ENCODE assay signal across 8 cellular contexts in the genomic region with DNA sequence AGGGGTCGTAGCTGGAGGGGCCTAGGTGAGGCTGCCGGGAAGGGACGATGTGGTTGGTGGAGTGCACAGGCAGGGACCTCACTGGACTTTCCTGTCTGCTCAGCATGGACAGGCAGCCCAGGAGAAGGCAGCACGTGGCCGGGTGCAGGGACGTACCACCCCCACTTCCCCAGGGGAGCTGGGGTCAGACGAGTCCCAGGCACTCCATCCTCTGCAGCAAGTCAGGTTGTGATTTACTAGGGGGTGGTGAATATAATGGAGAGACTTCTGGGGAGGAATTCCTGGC. TPM values are rescaled to one million over a fixed set of nuclear protein-coding genes. Genes with fewer than 3 reads are reported as not detected.
A peak's percentile ranks its signal among the peaks of the same experiment; 100 is the strongest.
DNase-seq lines count a peak whose midpoint lies in the region; ATAC-seq and TF ChIP-seq lines count a peak whose summit lies in the region.

No MANE protein-coding gene starts in this region.

- TF ChIP-seq EP300 in SK-N-SH (IDR thresholded peaks at IDR 0.05; ENCODE audit: borderline replicate concordance in 1 of 2, low read depth in 1 of 2, low read length in 1 of 2): no peak

- peaks cover 4 to 20% of the 10 kb centered on the region in 2 experiments for H3K36me3 ChIP-seq in SK-N-SH (replicated peaks in 1 of 2; ENCODE audit: control insufficient read depth in 1 of 2, insufficient read depth in 2 of 2, low read length in 1 of 2)

- H3K9me3 Mint-ChIP-seq in activated T-helper 17 cell treated with anti-CD3 and anti-CD28 coated beads, Interleukin-2, amount 50 U/mL, for 72 hours: no peaks in the 10 kb centered on the region
- H3K9me3 Mint-ChIP-seq in stimulated activated naive CD8-positive, alpha-beta T cell treated with anti-CD3 and anti-CD28 coated beads, Interleukin-15, amount 100 ng/mL, for 72 hours: peaks cover under 1 to 22% of the 10 kb centered on the region in 2 donors

- peaks cover 10 to 30% of the 10 kb centered on the region in 2 experiments; a peak in 3 of 4 replicates for H3K4me1 ChIP-seq in SK-N-SH (ENCODE audit: control insufficient read depth in 1 of 2, insufficient read depth in 2 of 2, low read depth in 1 of 2, low read length in 1 of 2)

- no peak for ATAC-seq in SK-N-SH treated with all-trans-retinoic acid at 6 μM for 48 hours
- ATAC-seq in activated T-helper 17 cell treated with anti-CD3 and anti-CD28 coated beads, Interleukin-2, amount 50 U/mL, for 72 hours (replicated peaks): no peak
- no peak for ATAC-seq in stimulated activated naive CD8-positive, alpha-beta T cell treated with anti-CD3 and anti-CD28 coated beads, Interleukin-15, amount 100 ng/mL, for 72 hours
- no peak for ATAC-seq in HG02623 (IDR thresholded peaks at IDR 0.05; ENCODE audit: unreplicated experiment)
- ATAC-seq in omental fat pad (ENCODE audit: low FRiP score): no peak
- no peak for ATAC-seq in HG02840 (IDR thresholded peaks at IDR 0.05; ENCODE audit: low FRiP score, unreplicated experiment)

- peak overlapping the region; percentile 94 for H3K27ac Mint-ChIP-seq in activated T-helper 17 cell treated with anti-CD3 and anti-CD28 coated beads, Interleukin-2, amount 50 U/mL, for 72 hours
- H3K27ac Mint-ChIP-seq in stimulated activated naive CD8-positive, alpha-beta T cell treated with anti-CD3 and anti-CD28 coated beads, Interleukin-15, amount 100 ng/mL, for 72 hours: peak overlapping the region; percentile 98 to 99

- H3K4me3 Mint-ChIP-seq in activated T-helper 17 cell treated with anti-CD3 and anti-CD28 coated beads, Interleukin-2, amount 50 U/mL, for 72 hours: peak overlapping the region; percentile 93
- H3K4me3 Mint-ChIP-seq in stimulated activated naive CD8-positive, alpha-beta T cell treated with anti-CD3 and anti-CD28 coated beads, Interleukin-15, amount 100 ng/mL, for 72 hours: peak overlapping the region; percentile 90 to 94

- no peaks in the 10 kb centered on the region for H3F3A ChIP-seq in SK-N-SH (replicated peaks; ENCODE audit: insufficient read depth)

- H3K4me1 Mint-ChIP-seq in activated T-helper 17 cell treated with anti-CD3 and anti-CD28 coated beads, Interleukin-2, amount 50 U/mL, for 72 hours: peaks cover 56% of the 10 kb centered on the region
- H3K4me1 Mint-ChIP-seq in stimulated activated naive CD8-positive, alpha-beta T cell treated with anti-CD3 and anti-CD28 coated beads, Interleukin-15, amount 100 ng/mL, for 72 hours: peaks cover 78% of the 10 kb centered on the region

- H3K27me3 ChIP-seq in SK-N-SH (ENCODE audit: insufficient read depth): no peaks in the 10 kb centered on the region

- WGBS in SK-N-SH (ENCODE audit: low lambda C conversion rate): 100% methylated on average over 5 of the region's 7 CpGs

- TF ChIP-seq CTCF in SK-N-SH (IDR thresholded peaks at IDR 0.05) (no peak), omental fat pad (IDR thresholded peaks at IDR 0.05) (no peak)

- peaks cover 3% of the 10 kb centered on the region; the same call in 1 of the 2 replicates for H3K9me3 ChIP-seq in SK-N-SH

- no peak overlapping the region for H3K9ac ChIP-seq in SK-N-SH

- peaks cover 36% of the 10 kb centered on the region for H3K79me2 ChIP-seq in SK-N-SH (ENCODE audit: insufficient read depth)

- no peak for TF ChIP-seq RAD21 in SK-N-SH (IDR thresholded peaks at IDR 0.05; ENCODE audit: low read length)

- CTCF ChIA-PET in SK-N-SH (lab: Yijun Ruan, JAX): interaction anchor here (0.7 to 1.3 kb wide), 3 partner anchors 13 to 121 kb away, joined by 3 to 5 read pairs (median 3); no protein-coding TSS in a partner anchor

- H3K36me3 Mint-ChIP-seq in activated T-helper 17 cell treated with anti-CD3 and anti-CD28 coated beads, Interleukin-2, amount 50 U/mL, for 72 hours (ENCODE audit: low read depth): peaks cover 23% of the 10 kb centered on the region

- no peak overlapping the region; a peak in 1 of 4 replicates for H3K27ac ChIP-seq in SK-N-SH (ENCODE audit: low read depth in 2 of 2, low read length in 1 of 2)

- peak overlapping the region in 1 of 2 experiments; percentile 73; a peak in 1 of 4 replicates for H3K4me3 ChIP-seq in SK-N-SH (ENCODE audit: low read depth in 2 of 2, low read length in 1 of 2)

- peaks cover 19% of the 10 kb centered on the region for H4K20me1 ChIP-seq in SK-N-SH (ENCODE audit: insufficient read depth)

- no peak overlapping the region for H2AFZ ChIP-seq in SK-N-SH (ENCODE audit: low read depth)

- H3K4me2 ChIP-seq in SK-N-SH: peak overlapping the region; percentile 78

- H3K9me2 ChIP-seq in SK-N-SH: no peaks in the 10 kb centered on the region

- no peaks in the 10 kb centered on the region for H3K27me3 Mint-ChIP-seq in activated T-helper 17 cell treated with anti-CD3 and anti-CD28 coated beads, Interleukin-2, amount 50 U/mL, for 72 hours
- no peaks in the 10 kb centered on the region for H3K27me3 Mint-ChIP-seq in stimulated activated naive CD8-positive, alpha-beta T cell treated with anti-CD3 and anti-CD28 coated beads, Interleukin-15, amount 100 ng/mL, for 72 hours

- POLR2A ChIA-PET in SK-N-SH (lab: Yijun Ruan, JAX): no interaction called here

- DNase-seq in SK-N-SH: peak; percentile 8
- peak; percentile 6 for DNase-seq in iPS-NIHi7 (ENCODE audit: extremely low spot score)
- DNase-seq in stimulated activated naive CD8-positive, alpha-beta T cell treated with anti-CD3 and anti-CD28 coated beads, Interleukin-15, amount 100 ng/mL, for 72 hours: no peak
- DNase-seq in omental fat pad (ENCODE audit: low spot score): no peak

TF ChIP-seq in SK-N-SH, 30 proteins besides CTCF, POLR2A, EP300 and RAD21 (continues in another document):
- no peak for TF ChIP-seq NFIC (IDR thresholded peaks at IDR 0.05; ENCODE audit: borderline replicate concordance)
- TF ChIP-seq, protein P1, sequence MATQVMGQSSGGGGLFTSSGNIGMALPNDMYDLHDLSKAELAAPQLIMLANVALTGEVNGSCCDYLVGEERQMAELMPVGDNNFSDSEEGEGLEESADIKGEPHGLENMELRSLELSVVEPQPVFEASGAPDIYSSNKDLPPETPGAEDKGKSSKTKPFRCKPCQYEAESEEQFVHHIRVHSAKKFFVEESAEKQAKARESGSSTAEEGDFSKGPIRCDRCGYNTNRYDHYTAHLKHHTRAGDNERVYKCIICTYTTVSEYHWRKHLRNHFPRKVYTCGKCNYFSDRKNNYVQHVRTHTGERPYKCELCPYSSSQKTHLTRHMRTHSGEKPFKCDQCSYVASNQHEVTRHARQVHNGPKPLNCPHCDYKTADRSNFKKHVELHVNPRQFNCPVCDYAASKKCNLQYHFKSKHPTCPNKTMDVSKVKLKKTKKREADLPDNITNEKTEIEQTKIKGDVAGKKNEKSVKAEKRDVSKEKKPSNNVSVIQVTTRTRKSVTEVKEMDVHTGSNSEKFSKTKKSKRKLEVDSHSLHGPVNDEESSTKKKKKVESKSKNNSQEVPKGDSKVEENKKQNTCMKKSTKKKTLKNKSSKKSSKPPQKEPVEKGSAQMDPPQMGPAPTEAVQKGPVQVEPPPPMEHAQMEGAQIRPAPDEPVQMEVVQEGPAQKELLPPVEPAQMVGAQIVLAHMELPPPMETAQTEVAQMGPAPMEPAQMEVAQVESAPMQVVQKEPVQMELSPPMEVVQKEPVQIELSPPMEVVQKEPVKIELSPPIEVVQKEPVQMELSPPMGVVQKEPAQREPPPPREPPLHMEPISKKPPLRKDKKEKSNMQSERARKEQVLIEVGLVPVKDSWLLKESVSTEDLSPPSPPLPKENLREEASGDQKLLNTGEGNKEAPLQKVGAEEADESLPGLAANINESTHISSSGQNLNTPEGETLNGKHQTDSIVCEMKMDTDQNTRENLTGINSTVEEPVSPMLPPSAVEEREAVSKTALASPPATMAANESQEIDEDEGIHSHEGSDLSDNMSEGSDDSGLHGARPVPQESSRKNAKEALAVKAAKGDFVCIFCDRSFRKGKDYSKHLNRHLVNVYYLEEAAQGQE (IDR thresholded peaks at IDR 0.05; ENCODE audit: low read depth, low read length): no peak
- TF ChIP-seq CHD2 (IDR thresholded peaks at IDR 0.05; ENCODE audit: low read length, partially characterized antibody): no peak

TF ChIP-seq in SK-N-SH treated with all-trans-retinoic acid at 6 μM for 48 hours, 23 proteins besides CTCF, POLR2A, EP300 and RAD21 (continues in another document):
- no peak for TF ChIP-seq OSR1 (CRISPR knock-in tag; IDR thresholded peaks at IDR 0.05)
- TF ChIP-seq CSDC2 (CRISPR knock-in tag; IDR thresholded peaks at IDR 0.05): no peak
- no peak for TF ChIP-seq ESRRG (CRISPR knock-in tag; IDR thresholded peaks at IDR 0.05)
- TF ChIP-seq, protein P2, sequence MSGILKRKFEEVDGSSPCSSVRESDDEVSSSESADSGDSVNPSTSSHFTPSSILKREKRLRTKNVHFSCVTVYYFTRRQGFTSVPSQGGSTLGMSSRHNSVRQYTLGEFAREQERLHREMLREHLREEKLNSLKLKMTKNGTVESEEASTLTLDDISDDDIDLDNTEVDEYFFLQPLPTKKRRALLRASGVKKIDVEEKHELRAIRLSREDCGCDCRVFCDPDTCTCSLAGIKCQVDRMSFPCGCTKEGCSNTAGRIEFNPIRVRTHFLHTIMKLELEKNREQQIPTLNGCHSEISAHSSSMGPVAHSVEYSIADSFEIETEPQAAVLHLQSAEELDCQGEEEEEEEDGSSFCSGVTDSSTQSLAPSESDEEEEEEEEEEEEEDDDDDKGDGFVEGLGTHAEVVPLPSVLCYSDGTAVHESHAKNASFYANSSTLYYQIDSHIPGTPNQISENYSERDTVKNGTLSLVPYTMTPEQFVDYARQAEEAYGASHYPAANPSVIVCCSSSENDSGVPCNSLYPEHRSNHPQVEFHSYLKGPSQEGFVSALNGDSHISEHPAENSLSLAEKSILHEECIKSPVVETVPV (CRISPR knock-in tag; IDR thresholded peaks at IDR 0.05): no peak

RNA-seq across cellular contexts. Expression of gene CTBP1, which starts 1.5 kb away (rescaled TPM):
- 158 and 183 TPM in 2 replicates for polyA plus RNA-seq in SK-N-SH (2012; rRNA removed)
- 73.8 and 122 TPM in 2 replicates for polyA plus RNA-seq in SK-N-SH (2012; cell fraction: cytosol; rRNA removed)
- 419 and 467 TPM in 2 replicates for polyA plus RNA-seq in SK-N-SH (2012; cell fraction: nucleus; rRNA removed)
- total RNA-seq in activated T-helper 17 cell treated with anti-CD3 and anti-CD28 coated beads, Interleukin-2, amount 50 U/mL, for 72 hours: 100 to 1,000 TPM; 117 to 173 TPM
- 100 to 1,000 TPM; 102 to 137 (median 132) TPM for total RNA-seq in omental fat pad

RNA-seq across cellular contexts. Expression of gene MAEA, which starts 39.2 kb away (rescaled TPM):
- polyA plus RNA-seq in SK-N-SH (2012; rRNA removed): 123 and 128 TPM in 2 replicates
- 64.4 and 85.4 TPM in 2 replicates for polyA plus RNA-seq in SK-N-SH (2012; cell fraction: cytosol; rRNA removed)
- polyA plus RNA-seq in SK-N-SH (2012; cell fraction: nucleus; rRNA removed): 196 and 274 TPM in 2 replicates
- total RNA-seq in activated T-helper 17 cell treated with anti-CD3 and anti-CD28 coated beads, Interleukin-2, amount 50 U/mL, for 72 hours: 10 to 100 TPM; 61.4 to 62.8 TPM
- 10 to 100 TPM; 38.8 to 71.2 (median 51.8) TPM for total RNA-seq in omental fat pad

Comparison
In these comparisons a context has a peak if more than half of its experiments do, and no peak if none do; other contexts are left out.
1. DNase-seq: peak in SK-N-SH (single experiment) and iPS-NIHi7 (single experiment); none in stimulated activated naive CD8-positive, alpha-beta T cell treated with anti-CD3 and anti-CD28 coated beads, Interleukin-15, amount 100 ng/mL, for 72 hours (0 of 2) and omental fat pad (single experiment).